23 cellular contexts compared by ENCODE assay signal in genomic region chr11:119538748-119539147, GRCh38.
DNase-seq lines count a peak whose midpoint lies in the region; ATAC-seq and TF ChIP-seq lines count a peak whose summit lies in the region.
"Had no signal": no experiment of that assay in that cellular context is flagged by ENCODE, and none has a peak within 500 bp of the region (broad histone marks: within the 10 kb centered on the region; RNA-seq: fewer than 3 reads in every experiment).

No MANE protein-coding gene starts in this region.

- H3K4me3 ChIP-seq in RWPE2 (ENCODE audit: severe bottlenecking) = no peak overlapping the region
- H3K4me3 ChIP-seq: GM12878, K562, left lung, SK-N-MC, upper lobe of left lung had no signal

- DNase-seq in activated effector memory CD4-positive, alpha-beta T cell treated with anti-CD3 and anti-CD28 coated beads, Interleukin-2, amount 50 U/mL, for 16 hours = peak; percentile 10
- DNase-seq in activated effector memory CD4-positive, alpha-beta T cell treated with Interleukin-2 at 50 U/mL for 16 hours = no peak
- DNase-seq in RWPE2 (ENCODE audit: low spot score) (peak; percentile 12), glomerular visceral epithelial cell (ENCODE audit: extremely low spot score) (peak; percentile 24), globus pallidus (ENCODE audit: low spot score) (no peak)
- DNase-seq in activated naive CD4-positive, alpha-beta T cell treated with Interleukin-2 at 50 U/mL for 16 hours = no peak
- DNase-seq: activated CD4-positive, alpha-beta T cell treated with anti-CD3 and anti-CD28 coated beads, Interleukin-2, amount 50 U/mL, for 4 hours; activated naive CD8-positive, alpha-beta T cell treated with anti-CD3 and anti-CD28 coated beads, Interleukin-2, amount 50 U/mL, for 24 hours; activated T-cell treated with anti-CD3 and anti-CD28 coated beads, Interleukin-2, amount 50 U/mL, for 48 hours; caudate nucleus; CD4-positive, alpha-beta memory T cell; effector CD8-positive, alpha-beta T cell; left lung; NCI-H146; PC-3; upper lobe of left lung had no signal

- H3K27me3 ChIP-seq in RWPE2 (ENCODE audit: insufficient read depth, poor library complexity, severe bottlenecking) = no peaks in the 10 kb centered on the region
- H3K27me3 ChIP-seq: left lung, upper lobe of left lung had no signal

- ATAC-seq in RWPE2 (ENCODE audit: low read depth) = no peak
- no peak for ATAC-seq in stimulated activated memory B cell treated with anti-CD40 and anti-IgM and Interleukin-4, amounts not matched to agents 10 μg/mL and 1 μg/mL and 100 μg/mL, for 72 hours
- no peak for ATAC-seq in HG03378 (IDR thresholded peaks at IDR 0.05; ENCODE audit: unreplicated experiment)
- ATAC-seq: activated naive CD8-positive, alpha-beta T cell treated with anti-CD3 and anti-CD28 coated beads, Interleukin-2, amount 50 U/mL, for 24 hours; GM12878; K562; left lung; PC-3; stimulated activated effector memory CD8-positive, alpha-beta T cell treated with anti-CD3 and anti-CD28 coated beads, Interleukin-12 subunit alpha, Interleukin-12 subunit beta, amount 100 ng/mL, for 72 hours had no signal

- no peak overlapping the region for H3K4me3 Mint-ChIP-seq in stimulated activated memory B cell treated with anti-CD40 and anti-IgM and Interleukin-4, amounts not matched to agents 10 μg/mL and 1 μg/mL and 100 μg/mL, for 72 hours
- H3K4me3 Mint-ChIP-seq: activated naive CD8-positive, alpha-beta T cell treated with anti-CD3 and anti-CD28 coated beads, Interleukin-2, amount 50 U/mL, for 24 hours; CD4-positive, alpha-beta memory T cell; stimulated activated effector memory CD8-positive, alpha-beta T cell treated with anti-CD3 and anti-CD28 coated beads, Interleukin-12 subunit alpha, Interleukin-12 subunit beta, amount 100 ng/mL, for 72 hours had no signal

- no peaks in the 10 kb centered on the region for H3K4me1 ChIP-seq in RWPE2 (ENCODE audit: insufficient read depth, poor library complexity, severe bottlenecking)
- H3K4me1 ChIP-seq: upper lobe of left lung had no signal

- H3K27ac ChIP-seq in RWPE2 (ENCODE audit: poor library complexity, severe bottlenecking) = no peak overlapping the region
- H3K27ac ChIP-seq: left lung, SK-N-MC, upper lobe of left lung had no signal

- no peak overlapping the region for H3K27ac Mint-ChIP-seq in stimulated activated memory B cell treated with anti-CD40 and anti-IgM and Interleukin-4, amounts not matched to agents 10 μg/mL and 1 μg/mL and 100 μg/mL, for 72 hours
- H3K27ac Mint-ChIP-seq: activated naive CD8-positive, alpha-beta T cell treated with anti-CD3 and anti-CD28 coated beads, Interleukin-2, amount 50 U/mL, for 24 hours; progenitor cell of endocrine pancreas; stimulated activated effector memory CD8-positive, alpha-beta T cell treated with anti-CD3 and anti-CD28 coated beads, Interleukin-12 subunit alpha, Interleukin-12 subunit beta, amount 100 ng/mL, for 72 hours had no signal

- peaks cover 50% of the 10 kb centered on the region for H3K27me3 Mint-ChIP-seq in stimulated activated memory B cell treated with anti-CD40 and anti-IgM and Interleukin-4, amounts not matched to agents 10 μg/mL and 1 μg/mL and 100 μg/mL, for 72 hours

- H3K9me3 Mint-ChIP-seq in stimulated activated memory B cell treated with anti-CD40 and anti-IgM and Interleukin-4, amounts not matched to agents 10 μg/mL and 1 μg/mL and 100 μg/mL, for 72 hours = no peaks in the 10 kb centered on the region
- H3K9me3 Mint-ChIP-seq: activated naive CD8-positive, alpha-beta T cell treated with anti-CD3 and anti-CD28 coated beads, Interleukin-2, amount 50 U/mL, for 24 hours; CD4-positive, alpha-beta memory T cell; stimulated activated effector memory CD8-positive, alpha-beta T cell treated with anti-CD3 and anti-CD28 coated beads, Interleukin-12 subunit alpha, Interleukin-12 subunit beta, amount 100 ng/mL, for 72 hours had no signal

- H3K36me3 Mint-ChIP-seq in stimulated activated memory B cell treated with anti-CD40 and anti-IgM and Interleukin-4, amounts not matched to agents 10 μg/mL and 1 μg/mL and 100 μg/mL, for 72 hours = no peaks in the 10 kb centered on the region
- H3K36me3 Mint-ChIP-seq: CD4-positive, alpha-beta memory T cell; stimulated activated effector memory CD8-positive, alpha-beta T cell treated with anti-CD3 and anti-CD28 coated beads, Interleukin-12 subunit alpha, Interleukin-12 subunit beta, amount 100 ng/mL, for 72 hours had no signal

- no peaks in the 10 kb centered on the region for H3K9me3 ChIP-seq in RWPE2 (ENCODE audit: severe bottlenecking)
- H3K9me3 ChIP-seq: left lung, upper lobe of left lung had no signal

- H3K36me3 ChIP-seq in RWPE2 (ENCODE audit: low read depth) = no peaks in the 10 kb centered on the region
- H3K36me3 ChIP-seq: left lung, upper lobe of left lung had no signal

- peaks cover 9% of the 10 kb centered on the region for H3K4me1 Mint-ChIP-seq in stimulated activated memory B cell treated with anti-CD40 and anti-IgM and Interleukin-4, amounts not matched to agents 10 μg/mL and 1 μg/mL and 100 μg/mL, for 72 hours
- H3K4me1 Mint-ChIP-seq: activated naive CD8-positive, alpha-beta T cell treated with anti-CD3 and anti-CD28 coated beads, Interleukin-2, amount 50 U/mL, for 24 hours had no signal

- TF ChIP-seq CTCF in RWPE2 (IDR thresholded peaks at IDR 0.05; ENCODE audit: poor library complexity, severe bottlenecking) = no peak

Comparison
In these comparisons a context has a peak if more than half of its experiments do, and no peak if none do; other contexts are left out.
1. DNase-seq: peak in activated effector memory CD4-positive, alpha-beta T cell treated with anti-CD3 and anti-CD28 coated beads, Interleukin-2, amount 50 U/mL, for 16 hours (single experiment), RWPE2 (single experiment) and glomerular visceral epithelial cell (single experiment); none in activated effector memory CD4-positive, alpha-beta T cell treated with Interleukin-2 at 50 U/mL for 16 hours (single experiment), activated naive CD4-positive, alpha-beta T cell treated with Interleukin-2 at 50 U/mL for 16 hours (single experiment) and globus pallidus (single experiment).